8 cellular contexts compared by ENCODE assay signal in genomic region chr7:6705959-6706665, GRCh38. TPM values are rescaled to one million over a fixed set of nuclear protein-coding genes. Genes with fewer than 3 reads are reported as not detected.
DNase-seq lines count a peak whose midpoint lies in the region; ATAC-seq and TF ChIP-seq lines count a peak whose summit lies in the region.

No MANE protein-coding gene starts in this region.

- peaks cover 2% of the 10 kb centered on the region for H3K9me3 ChIP-seq in RWPE2 (ENCODE audit: severe bottlenecking)
- peaks cover 0 to 6% of the 10 kb centered on the region in 2 donors for H3K9me3 ChIP-seq in ascending aorta
- H3K9me3 ChIP-seq in iPS DF 6.9 (ENCODE audit: control insufficient read depth, insufficient read depth, low read length): 0 out of 2 replicates have a peak, but pooled peaks cover 2% of the 10 kb centered on the region
- H3K9me3 ChIP-seq in skeletal muscle tissue (ENCODE audit: control insufficient read depth in 3 of 3, low read length in 3 of 3): no peaks in the 10 kb centered on the region

- H3K27me3 ChIP-seq in RWPE2 (ENCODE audit: insufficient read depth, poor library complexity, severe bottlenecking) (no peaks in the 10 kb centered on the region), ascending aorta (no peaks in the 10 kb centered on the region), iPS DF 6.9 (ENCODE audit: control insufficient read depth, insufficient read depth, low read length) (no peaks in the 10 kb centered on the region), skeletal muscle tissue (ENCODE audit: control insufficient read depth in 3 of 3, insufficient read depth in 3 of 3, low read length in 3 of 3) (peaks cover 0 to 5% (median 0%) of the 10 kb centered on the region in 3 donors)

- POLR2A ChIA-PET in AG04449 (lab: Yijun Ruan, JAX): interaction anchor here (0.7 kb wide), 1 partner anchor 458 kb away, joined by 3 read pairs; no protein-coding TSS in a partner anchor

- H3K4me1 ChIP-seq in RWPE2 (ENCODE audit: insufficient read depth, poor library complexity, severe bottlenecking): peaks cover 10% of the 10 kb centered on the region
- peaks cover 7 to 16% of the 10 kb centered on the region in 2 donors for H3K4me1 ChIP-seq in ascending aorta
- H3K4me1 ChIP-seq in iPS DF 6.9 (ENCODE audit: control insufficient read depth, insufficient read depth, low read length): no peaks in the 10 kb centered on the region
- peaks cover 19 to 32% (median 21%) of the 10 kb centered on the region in 3 donors for H3K4me1 ChIP-seq in skeletal muscle tissue (ENCODE audit: control insufficient read depth in 3 of 3, insufficient read depth in 3 of 3, low read length in 3 of 3)

- H3K27ac ChIP-seq in RWPE2 (ENCODE audit: poor library complexity, severe bottlenecking) (peak overlapping the region; percentile 59), ascending aorta (peak overlapping the region; percentile 80 to 88), iPS DF 6.9 (ENCODE audit: low read length) (no peak overlapping the region), skeletal muscle tissue (ENCODE audit: low read depth, low read length) (peak overlapping the region; percentile 41)

- H3K9ac ChIP-seq in skeletal muscle tissue (ENCODE audit: low read depth in 1 of 3, low read length in 3 of 3): peak overlapping the region; percentile 85 to 95 (median 94)

- CTCF ChIA-PET in AG04449 (lab: Yijun Ruan, JAX): no interaction called here

- WGBS in iPS DF 6.9 (ENCODE audit: insufficient coverage, insufficient read length): no CpG with 5 or more reads among the region's 47 CpGs

- H3K36me3 ChIP-seq in RWPE2 (ENCODE audit: low read depth): peaks cover 35% of the 10 kb centered on the region
- H3K36me3 ChIP-seq in ascending aorta: peaks cover 27% of the 10 kb centered on the region in 2 donors
- H3K36me3 ChIP-seq in iPS DF 6.9 (ENCODE audit: control insufficient read depth, insufficient read depth, low read length): 0 out of 2 replicates have a peak, but pooled peaks cover 3% of the 10 kb centered on the region
- peaks cover 21 to 27% (median 22%) of the 10 kb centered on the region in 3 donors for H3K36me3 ChIP-seq in skeletal muscle tissue (ENCODE audit: control insufficient read depth in 3 of 3, insufficient read depth in 3 of 3, low read length in 3 of 3)

- DNase-seq in AG04449 (ENCODE audit: low read depth, low spot score): no peak
- DNase-seq in RWPE2 (ENCODE audit: low spot score): no peak
- peak in 1 of 2 donors; percentile 66 for DNase-seq in ascending aorta (ENCODE audit: low spot score in 2 of 2)
- no peak for DNase-seq in iPS DF 6.9 (ENCODE audit: low read depth, low spot score)
- no peak for DNase-seq in epidermal melanocyte (ENCODE audit: insufficient read length, low spot score)

- ATAC-seq in GM18867 (IDR thresholded peaks at IDR 0.05; ENCODE audit: unreplicated experiment): peak; percentile 30
- peak; percentile 30 for ATAC-seq in HG03097 (IDR thresholded peaks at IDR 0.05; ENCODE audit: low FRiP score, unreplicated experiment)
- ATAC-seq in RWPE2 (ENCODE audit: low read depth): peak; percentile 40

- H3K4me3 ChIP-seq in AG04449 (ENCODE audit: low read depth, low read length) (peak overlapping the region; percentile 89), RWPE2 (ENCODE audit: severe bottlenecking) (peak overlapping the region; percentile 86), ascending aorta (peak overlapping the region; percentile 94 to 100), iPS DF 6.9 (ENCODE audit: low read length) (peak overlapping the region; percentile 65), skeletal muscle tissue (ENCODE audit: low read length in 3 of 3) (peak overlapping the region; percentile 90 to 99 (median 99))

- intact Hi-C loops in ascending aorta (cut with DNase I): loop anchor here (5.0 to 10.0 kb wide), 5 partner anchors 69 to 936 kb away; partner anchors contain the start of genes C1GALT1, MIOS, UMAD1 and ZDHHC4

- no peak for TF ChIP-seq CTCF in AG04449 (IDR thresholded peaks at IDR 0.05; ENCODE audit: insufficient read depth, low read length, missing control alignments)
- TF ChIP-seq CTCF in RWPE2 (IDR thresholded peaks at IDR 0.05; ENCODE audit: poor library complexity, severe bottlenecking): no peak
- no peak for TF ChIP-seq CTCF in ascending aorta (IDR thresholded peaks at IDR 0.05)

RNA-seq across cellular contexts. Expression of gene ZNF12, which starts 0.6 kb away (rescaled TPM):
- total RNA-seq in ascending aorta (28.8 TPM), skeletal muscle tissue (17.7 TPM)

RNA-seq across cellular contexts. Expression of gene RSPH10B2, which starts 47.8 kb away (rescaled TPM):
- total RNA-seq in ascending aorta: not detected
- 1.0 TPM for total RNA-seq in skeletal muscle tissue
